ENCODE assay signal across 21 cellular contexts in the genomic region with DNA sequence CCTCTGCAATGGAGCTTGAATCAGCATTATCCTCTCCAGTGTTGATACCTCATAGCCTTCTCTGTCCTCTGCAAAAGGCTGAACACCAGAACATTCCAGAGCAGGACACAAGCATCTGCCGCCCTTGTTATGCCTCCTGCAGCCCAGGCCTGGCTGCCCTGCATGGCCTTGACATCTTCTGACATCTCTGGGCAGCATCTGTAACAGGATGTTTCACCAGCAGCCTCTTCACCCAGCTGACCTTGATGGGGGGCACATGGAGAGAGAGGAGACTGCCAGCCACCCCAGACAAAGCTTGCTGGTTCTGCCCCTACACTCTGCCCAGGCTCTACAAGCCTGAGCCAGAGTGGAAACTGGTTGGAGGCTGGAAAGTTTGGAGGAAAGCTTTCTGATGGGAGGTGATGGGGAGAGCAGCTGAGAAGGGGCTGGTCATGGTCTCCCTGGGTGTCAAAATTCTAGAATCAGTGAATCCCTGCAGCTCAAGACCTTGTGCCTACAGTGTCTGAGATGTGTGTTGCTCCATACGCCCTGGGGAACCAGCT.
DNase-seq lines count a peak whose midpoint lies in the region; ATAC-seq, FAIRE-seq and TF ChIP-seq lines count a peak whose summit lies in the region.
"Had no signal": no experiment of that assay in that cellular context is flagged by ENCODE, and none has a peak within 500 bp of the region (broad histone marks: within the 10 kb centered on the region; RNA-seq: fewer than 3 reads in every experiment).

No MANE protein-coding gene starts in this region.

- H4K5ac ChIP-seq in H1 (ENCODE audit: insufficient read length, low read depth, low read length): no peak overlapping the region

- H4K8ac ChIP-seq in H1 (ENCODE audit: extremely low read depth, insufficient read depth, low read length): no peak overlapping the region; the same call in 1 of the 2 replicates

- H2BK15ac ChIP-seq in H1 (ENCODE audit: low read length): 0 out of 2 replicates have a peak overlapping the region, but pooled peaks have one; percentile 36

- no peak overlapping the region for H2BK120ac ChIP-seq in H1 (replicated peaks; ENCODE audit: low read depth, low read length)

- H2BK12ac ChIP-seq in H1 (ENCODE audit: low read depth, low read length): no peak overlapping the region

- H2AK5ac ChIP-seq in H1 (ENCODE audit: low read depth, low read length): no peak overlapping the region

- FAIRE-seq in H1 (lab: Jason Lieb, UNC): no peak
- FAIRE-seq: G401.6, RCC 7860 had no signal

- ATAC-seq in SK-N-SH treated with all-trans-retinoic acid at 6 μM for 48 hours (no peak), sciatic nerve (no peak), PC-3 (no peak)
- ATAC-seq: CD8-positive, alpha-beta T cell; HCT116 had no signal

- peak; percentile 8 for DNase-seq in SK-N-SH
- peak in 2 of 3 donors; percentile 18 to 28 for DNase-seq in Peyer's patch
- no peak for DNase-seq in H1 (ENCODE audit: low read depth in 1 of 2, low spot score in 2 of 2)
- peak; percentile 25 for DNase-seq in sciatic nerve (ENCODE audit: low spot score)
- no peak for DNase-seq in neural progenitor cell (ENCODE audit: low spot score)
- DNase-seq in PC-3: no peak
- DNase-seq in NCI-H345 (lab: John Stamatoyannopoulos, UW): no peak
- DNase-seq: CD8-positive, alpha-beta T cell; DND-41; NCI-H1105; NCI-H1694 treated with DMSO at 0.1 percent for 48 hours; NCI-H2107; NCI-H2227 treated with DMSO at 0.1 percent for 48 hours; NCI-H524 treated with DMSO at 0.1 percent for 48 hours had no signal

- TF ChIP-seq RAD21 in SK-N-SH (IDR thresholded peaks at IDR 0.05; ENCODE audit: low read length) (no peak), H1 (IDR thresholded peaks at IDR 0.05 in 1 of 2, conservative IDR thresholded peaks at IDR 0.05 in 1 of 2; ENCODE audit: low read depth in 2 of 2, low read length in 2 of 2) (no peak)

- H3K4me3 ChIP-seq in SK-N-SH (ENCODE audit: low read depth in 2 of 2, low read length in 1 of 2) (no peak overlapping the region), Peyer's patch (no peak overlapping the region), H1 (ENCODE audit: extremely low read depth in 1 of 4, insufficient read depth in 2 of 4, low read depth in 3 of 4, low read length in 4 of 4) (no peak overlapping the region), neural progenitor cell (no peak overlapping the region), PC-3 (ENCODE audit: low read length) (no peak overlapping the region)
- H3K4me3 ChIP-seq: BLaER1 had no signal

- TF ChIP-seq EP300 in SK-N-SH (IDR thresholded peaks at IDR 0.05; ENCODE audit: borderline replicate concordance in 1 of 2, low read depth in 1 of 2, low read length in 1 of 2) (no peak), H1 (IDR thresholded peaks at IDR 0.05; ENCODE audit: borderline replicate concordance in 1 of 2, low read depth in 2 of 2, low read length in 2 of 2) (no peak)

- TF ChIP-seq CTCF in SK-N-SH (IDR thresholded peaks at IDR 0.05) (no peak), Peyer's patch (IDR thresholded peaks at IDR 0.05) (no peak), H1 (IDR thresholded peaks at IDR 0.05; ENCODE audit: control extremely low read depth in 1 of 3, insufficient read depth in 1 of 3, low read depth in 1 of 3, low read length in 3 of 3) (no peak), neural progenitor cell (IDR thresholded peaks at IDR 0.05) (no peak), PC-3 (conservative IDR thresholded peaks at IDR 0.05; ENCODE audit: low read depth, low read length) (no peak)

- H3F3A ChIP-seq in SK-N-SH (replicated peaks; ENCODE audit: insufficient read depth) (no peaks in the 10 kb centered on the region), neural progenitor cell (ENCODE audit: low read depth) (no peaks in the 10 kb centered on the region), PC-3 (ENCODE audit: low read length, unreplicated experiment) (no peaks in the 10 kb centered on the region)

- H3K23ac ChIP-seq in H1 (ENCODE audit: insufficient read length): no peak overlapping the region

- H3K9ac ChIP-seq in SK-N-SH: no peak overlapping the region
- no peak overlapping the region for H3K9ac ChIP-seq in H1 (replicated peaks in 1 of 4; ENCODE audit: extremely low read depth in 1 of 4, low read depth in 3 of 4, low read length in 3 of 4)
- H3K9ac ChIP-seq in neural progenitor cell: no peak overlapping the region
- no peak overlapping the region for H3K9ac ChIP-seq in PC-3 (ENCODE audit: low read length)
- H3K9ac ChIP-seq: BLaER1 had no signal

- no peak overlapping the region for H4K91ac ChIP-seq in H1 (replicated peaks; ENCODE audit: insufficient read length, low read length)

- POLR2A ChIA-PET in SK-N-SH (lab: Yijun Ruan, JAX): no interaction called here
- POLR2A ChIA-PET in H1 (lab: Charles Lee; ENCODE audit: partially characterized antibody): no interaction called here
- POLR2A ChIA-PET in PC-3 (lab: Charles Lee; ENCODE audit: unreplicated experiment): no interaction called here

- BruUV-seq in PC-3 (replicated peaks; lab: Mats Ljungman, UMichigan): no TSS peak

- no peak for TF ChIP-seq POLR2A in Peyer's patch (IDR thresholded peaks at IDR 0.05)
- no peak for TF ChIP-seq POLR2A in H1 (IDR thresholded peaks at IDR 0.05; ENCODE audit: control extremely low read depth in 1 of 2, low read depth in 2 of 2, low read length in 2 of 2)

- H3K14ac ChIP-seq in H1 (ENCODE audit: insufficient read length): no peak overlapping the region

- H2BK20ac ChIP-seq in H1 (ENCODE audit: low read length): no peak overlapping the region

- H3K36me3 ChIP-seq in SK-N-SH (replicated peaks in 1 of 2; ENCODE audit: control insufficient read depth in 1 of 2, insufficient read depth in 2 of 2, low read length in 1 of 2) (no peaks in the 10 kb centered on the region), Peyer's patch (no peaks in the 10 kb centered on the region), H1 (ENCODE audit: control insufficient read depth in 2 of 4, insufficient read depth in 4 of 4, low read length in 3 of 4) (no peaks in the 10 kb centered on the region), neural progenitor cell (no peaks in the 10 kb centered on the region), PC-3 (ENCODE audit: low read depth, low read length) (no peaks in the 10 kb centered on the region)
- H3K36me3 ChIP-seq: BLaER1 had no signal

- no peaks in the 10 kb centered on the region for H3K23me2 ChIP-seq in H1 (ENCODE audit: low read depth, low read length)

- no peaks in the 10 kb centered on the region for H3K9me3 Mint-ChIP-seq in neural progenitor cell
- H3K9me3 Mint-ChIP-seq: CD8-positive, alpha-beta T cell; IgD-negative memory B cell had no signal

- H3K9me3 ChIP-seq in SK-N-SH (no peaks in the 10 kb centered on the region), Peyer's patch (no peaks in the 10 kb centered on the region), H1 (ENCODE audit: insufficient read depth in 2 of 2, low read depth in 1 of 2, low read length in 1 of 2) (no peaks in the 10 kb centered on the region), neural progenitor cell (ENCODE audit: low read depth) (no peaks in the 10 kb centered on the region), PC-3 (ENCODE audit: low read length) (no peaks in the 10 kb centered on the region)
- H3K9me3 ChIP-seq: BLaER1 had no signal

- no peak overlapping the region for H3K4ac ChIP-seq in H1 (replicated peaks; ENCODE audit: insufficient read length, low read depth, low read length)

- WGBS in SK-N-SH (ENCODE audit: low lambda C conversion rate): 79% methylated on average over 2 of the region's 2 CpGs
- WGBS in H1 (ENCODE audit: extremely low coverage in 1 of 2, insufficient coverage in 1 of 2, insufficient read length in 1 of 2, insufficient replicate concordance in 2 of 2, low coverage in 1 of 2, low lambda C conversion rate in 2 of 2, missing lambda C conversion rate in 1 of 2), 2 experiments: 49% methylated on average over 2 of the region's 2 CpGs; no CpG with 5 or more reads in 1 of the 2 experiments

- H3K4me2 ChIP-seq in SK-N-SH (no peak overlapping the region), H1 (ENCODE audit: insufficient read depth in 1 of 2, low read depth in 2 of 2, low read length in 2 of 2) (no peak overlapping the region), neural progenitor cell (no peak overlapping the region), PC-3 (ENCODE audit: low read length) (no peak overlapping the region)
- H3K4me2 ChIP-seq: BLaER1 had no signal

- H3K18ac ChIP-seq in H1 (ENCODE audit: extremely low read depth, low read length): no peak overlapping the region; the same call in 1 of the 2 replicates

- H3K79me2 ChIP-seq in SK-N-SH (ENCODE audit: insufficient read depth): no peaks in the 10 kb centered on the region
- no peaks in the 10 kb centered on the region for H3K79me2 ChIP-seq in H1 (ENCODE audit: control insufficient read depth in 1 of 2, insufficient read depth in 2 of 2, low read length in 2 of 2)
- H3K79me2 ChIP-seq in neural progenitor cell (ENCODE audit: low read depth): no peaks in the 10 kb centered on the region
- no peaks in the 10 kb centered on the region for H3K79me2 ChIP-seq in PC-3 (ENCODE audit: low read length)

- no peak overlapping the region for H3K27ac ChIP-seq in SK-N-SH (ENCODE audit: low read depth in 2 of 2, low read length in 1 of 2)
- no peak overlapping the region for H3K27ac ChIP-seq in Peyer's patch
- no peak overlapping the region for H3K27ac ChIP-seq in H1 (ENCODE audit: low read depth, low read length)
- no peak overlapping the region for H3K27ac ChIP-seq in neural progenitor cell
- H3K27ac ChIP-seq in PC-3 (ENCODE audit: low read length): no peak overlapping the region
- H3K27ac ChIP-seq: 22Rv1, BLaER1 had no signal

- peaks cover 13% of the 10 kb centered on the region for H3K4me1 Mint-ChIP-seq in neural progenitor cell

- no peaks in the 10 kb centered on the region for H4K20me1 ChIP-seq in SK-N-SH (ENCODE audit: insufficient read depth)
- H4K20me1 ChIP-seq in H1 (replicated peaks in 1 of 2; ENCODE audit: control insufficient read depth in 1 of 2, insufficient read depth in 2 of 2, low read length in 2 of 2): no peaks in the 10 kb centered on the region
- H4K20me1 ChIP-seq in neural progenitor cell (ENCODE audit: low read depth): no peaks in the 10 kb centered on the region
- no peaks in the 10 kb centered on the region for H4K20me1 ChIP-seq in PC-3 (ENCODE audit: low read length)
- H4K20me1 ChIP-seq: BLaER1 had no signal

- H2AFZ ChIP-seq in SK-N-SH (ENCODE audit: low read depth): no peak overlapping the region
- H2AFZ ChIP-seq in H1 (ENCODE audit: low read length): no peak overlapping the region
- H2AFZ ChIP-seq in neural progenitor cell (replicated peaks): no peak overlapping the region
- H2AFZ ChIP-seq in PC-3 (ENCODE audit: low read length): no peak overlapping the region

- no peak overlapping the region for H3K4me3 Mint-ChIP-seq in neural progenitor cell
- H3K4me3 Mint-ChIP-seq: CD8-positive, alpha-beta T cell; IgD-negative memory B cell had no signal

- no peaks in the 10 kb centered on the region for H3K27me3 ChIP-seq in SK-N-SH (ENCODE audit: insufficient read depth)
- H3K27me3 ChIP-seq in Peyer's patch: no peaks in the 10 kb centered on the region
- H3K27me3 ChIP-seq in H1 (replicated peaks in 1 of 4; ENCODE audit: control insufficient read depth in 3 of 4, extremely low read depth in 1 of 4, insufficient read depth in 3 of 4, low read length in 3 of 4): no peaks in the 10 kb centered on the region
- no peaks in the 10 kb centered on the region for H3K27me3 ChIP-seq in neural progenitor cell
- H3K27me3 ChIP-seq in PC-3 (ENCODE audit: low read length): no peaks in the 10 kb centered on the region
- H3K27me3 ChIP-seq: BLaER1 had no signal

- CTCF ChIA-PET in SK-N-SH (lab: Yijun Ruan, JAX) (interaction anchor here (0.8 to 1.7 kb wide), 4 partner anchors 10 to 17 kb away, joined by 4 to 6 read pairs (median 4); no protein-coding TSS in a partner anchor), H1 (lab: Charles Lee; ENCODE audit: partially characterized antibody) (interaction anchor here (0.9 to 7.1 kb wide), 7 partner anchors 10 to 192 kb away, joined by 3 to 35 read pairs (median 5); no protein-coding TSS in a partner anchor), PC-3 (lab: Charles Lee) (no interaction called here)

- H3K4me1 ChIP-seq in SK-N-SH (ENCODE audit: control insufficient read depth in 1 of 2, insufficient read depth in 2 of 2, low read depth in 1 of 2, low read length in 1 of 2) (peaks cover 0 to 15% of the 10 kb centered on the region in 2 experiments; a peak in 1 of 4 replicates), Peyer's patch (peaks cover 0 to 3% (median 0%) of the 10 kb centered on the region in 4 donors), H1 (replicated peaks in 1 of 4; ENCODE audit: control insufficient read depth in 3 of 4, insufficient read depth in 4 of 4, low read length in 3 of 4) (no peaks in the 10 kb centered on the region), neural progenitor cell (peaks cover 4% of the 10 kb centered on the region), PC-3 (ENCODE audit: insufficient read depth, low read length) (peaks cover 14% of the 10 kb centered on the region)
- H3K4me1 ChIP-seq: BLaER1 had no signal

- H3K56ac ChIP-seq in H1 (replicated peaks; ENCODE audit: insufficient read length, low read depth, low read length): no peak overlapping the region

- intact Hi-C loops in sciatic nerve (cut with DNase I) (no loop called here), PC-3 (cut with micrococcal nuclease) (no loop called here)

- H3K9me2 ChIP-seq in SK-N-SH (no peaks in the 10 kb centered on the region), PC-3 (replicated peaks; ENCODE audit: low read length) (no peaks in the 10 kb centered on the region)

- no peak overlapping the region for H3K27ac Mint-ChIP-seq in neural progenitor cell
- H3K27ac Mint-ChIP-seq: CD8-positive, alpha-beta T cell; IgD-negative memory B cell had no signal

- H3K79me1 ChIP-seq in H1 (ENCODE audit: low read depth, low read length): no peaks in the 10 kb centered on the region

- H3K36me3 Mint-ChIP-seq in neural progenitor cell: no peaks in the 10 kb centered on the region
- H3K36me3 Mint-ChIP-seq: CD8-positive, alpha-beta T cell had no signal

- peaks cover 18% of the 10 kb centered on the region for H3K27me3 Mint-ChIP-seq in neural progenitor cell (ENCODE audit: insufficient read depth, low read depth)

- no peak overlapping the region for H2BK5ac ChIP-seq in H1 (ENCODE audit: low read depth, low read length)

Comparison
In these comparisons a context has a peak if more than half of its experiments do, and no peak if none do; other contexts are left out.
1. DNase-seq: peak in SK-N-SH (single experiment), Peyer's patch (2 of 3) and sciatic nerve (single experiment); none in H1 (0 of 2), neural progenitor cell (single experiment), PC-3 (single experiment) and NCI-H345 (single experiment).